In the genomic region with DNA sequence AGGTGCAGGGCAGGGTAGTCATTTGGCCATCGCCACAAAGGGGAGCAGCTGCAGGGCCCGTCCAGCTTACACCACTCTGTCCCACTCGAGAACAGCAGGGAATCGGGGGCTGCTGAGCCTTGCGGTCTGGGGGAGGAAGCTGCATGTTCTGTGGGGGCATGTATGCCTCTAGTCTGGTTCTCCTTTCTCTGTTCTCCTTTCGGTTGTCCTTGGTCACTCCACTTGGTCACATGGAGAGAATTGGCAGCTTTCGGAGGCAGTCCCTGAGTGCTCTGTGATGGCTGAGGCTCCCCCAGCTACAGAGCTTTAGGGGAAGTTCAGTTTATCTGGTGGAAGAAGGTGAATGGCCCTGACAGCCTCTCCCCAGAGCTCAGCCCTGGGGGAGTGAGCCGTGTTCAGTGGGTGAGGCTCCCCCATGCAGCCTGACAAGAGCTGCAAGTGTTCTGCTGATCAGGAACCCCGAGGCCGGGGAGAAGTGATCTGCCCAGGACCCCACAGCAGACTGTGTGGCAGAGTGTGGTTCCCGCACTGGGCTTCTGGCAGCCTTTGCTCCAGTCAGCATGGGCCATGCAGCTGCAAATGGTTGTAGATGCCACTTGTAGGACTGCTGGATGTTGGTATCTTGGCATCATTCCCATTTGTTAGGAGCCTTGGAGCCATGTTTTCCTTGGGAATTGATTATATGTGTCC, we compare ENCODE assay signal across 1 cellular context.
TF ChIP-seq lines count a peak whose summit lies in the region.

No MANE protein-coding gene starts in this region.

TF ChIP-seq in HEK293T, 16 proteins besides CTCF, POLR2A, EP300 and RAD21 (continued from another document):
- TF ChIP-seq FOXK2 (IDR thresholded peaks at IDR 0.05) (no peak), CTBP1 (IDR thresholded peaks at IDR 0.05; ENCODE audit: borderline replicate concordance) (no peak), SUZ12 (IDR thresholded peaks at IDR 0.05) (no peak), NFRKB (IDR thresholded peaks at IDR 0.05) (no peak), SP1 (IDR thresholded peaks at IDR 0.05) (no peak), TARDBP (IDR thresholded peaks at IDR 0.05) (no peak), LEF1 (IDR thresholded peaks at IDR 0.05; ENCODE audit: borderline replicate concordance) (no peak), BHLHE40 (IDR thresholded peaks at IDR 0.05; ENCODE audit: borderline replicate concordance) (no peak), L3MBTL2 (conservative IDR thresholded peaks at IDR 0.05) (no peak), HDGF (IDR thresholded peaks at IDR 0.05; ENCODE audit: borderline replicate concordance) (no peak), ZNF384 (IDR thresholded peaks at IDR 0.05) (no peak), ARNT (IDR thresholded peaks at IDR 0.05) (no peak), FOXA1 (IDR thresholded peaks at IDR 0.05) (no peak), ELF4 (IDR thresholded peaks at IDR 0.05) (no peak)
